Comparison of ENCODE assay signal across 10 cellular contexts in genomic region chr6:32779036-32779435, GRCh38. TPM values are rescaled to one million over a fixed set of nuclear protein-coding genes. Genes with fewer than 3 reads are reported as not detected.
"Had no signal": no experiment of that assay in that cellular context is flagged by ENCODE, and none has a peak within 500 bp of the region (broad histone marks: within the 10 kb centered on the region; RNA-seq: fewer than 3 reads in every experiment).

No MANE protein-coding gene starts in this region.

- H3K27ac ChIP-seq: GM23248, HL-60 had no signal

- ATAC-seq: HepG2 had no signal

- H3K4me3 ChIP-seq: GM23248 had no signal

- DNase-seq: GM23248, GOT3, H9, HCEC 1CT, HFFc6, KBM-7 had no signal

RNA-seq across cellular contexts. Expression of gene HLA-DQB2, which starts 15.7 kb away (rescaled TPM):
- total RNA-seq: GM23248, H4, H9, HepG2, HFFc6, HT1080 had no signal

RNA-seq across cellular contexts. Expression of gene HLA-DOB, which starts 37.8 kb away (rescaled TPM):
- total RNA-seq: GM23248, H4, HepG2 had no signal

RNA-seq across cellular contexts. Expression of gene HLA-DQA2, which starts 37.8 kb away (rescaled TPM):
- total RNA-seq: GM23248, H4, H9, HepG2, HFFc6, HT1080 had no signal
